In genomic region chr21:25537174-25537573, GRCh38 we compare ENCODE assay signal across 29 cellular contexts.
"Had no signal": no experiment of that assay in that cellular context is flagged by ENCODE, and none has a peak within 500 bp of the region (broad histone marks: within the 10 kb centered on the region; RNA-seq: fewer than 3 reads in every experiment).

No MANE protein-coding gene starts in this region.

- H3K9me3 Mint-ChIP-seq: type B pancreatic cell had no signal

- H3K27ac Mint-ChIP-seq: stimulated activated effector memory CD8-positive, alpha-beta T cell treated with anti-CD3 and anti-CD28 coated beads, Interleukin-12 subunit alpha, Interleukin-12 subunit beta, amount 100 ng/mL, for 72 hours; stimulated activated memory B cell treated with anti-CD40 and anti-IgM and Interleukin-4, amounts not matched to agents 10 μg/mL and 1 μg/mL and 100 μg/mL, for 72 hours; stimulated activated naive B cell treated with anti-CD40 and anti-IgM and Interleukin-4, amounts not matched to agents 10 μg/mL and 1 μg/mL and 100 μg/mL, for 72 hours; stimulated activated naive CD8-positive, alpha-beta T cell treated with anti-CD3 and anti-CD28 coated beads, Interleukin-15, amount 100 ng/mL, for 72 hours; stimulated activated naive CD8-positive, alpha-beta T cell treated with anti-CD3 and anti-CD28 coated beads, Interleukin-15, Interleukin-2, amounts not matched to agents 100 ng/mL and 50 ng/mL, for 24 hours; type B pancreatic cell had no signal

- H3K27me3 Mint-ChIP-seq: stimulated activated memory B cell treated with anti-CD40 and anti-IgM and Interleukin-4, amounts not matched to agents 10 μg/mL and 1 μg/mL and 100 μg/mL, for 72 hours; stimulated activated naive B cell treated with anti-CD40 and anti-IgM and Interleukin-4, amounts not matched to agents 10 μg/mL and 1 μg/mL and 100 μg/mL, for 72 hours; stimulated activated naive CD8-positive, alpha-beta T cell treated with anti-CD3 and anti-CD28 coated beads, Interleukin-15, amount 100 ng/mL, for 72 hours; stimulated activated naive CD8-positive, alpha-beta T cell treated with anti-CD3 and anti-CD28 coated beads, Interleukin-15, Interleukin-2, amounts not matched to agents 100 ng/mL and 50 ng/mL, for 24 hours; type B pancreatic cell had no signal

- H3K36me3 Mint-ChIP-seq: stimulated activated effector memory CD8-positive, alpha-beta T cell treated with anti-CD3 and anti-CD28 coated beads, Interleukin-12 subunit alpha, Interleukin-12 subunit beta, amount 100 ng/mL, for 72 hours; type B pancreatic cell had no signal

- H3K4me3 ChIP-seq: stomach, suprapubic skin, testis, thoracic aorta, thyroid gland, tibial artery, tibial nerve, transverse colon, upper lobe of left lung, upper lobe of right lung, uterus, vagina had no signal

- FAIRE-seq: urothelium cell line had no signal

- H3K4me3 Mint-ChIP-seq: stimulated activated effector memory CD8-positive, alpha-beta T cell treated with anti-CD3 and anti-CD28 coated beads, Interleukin-12 subunit alpha, Interleukin-12 subunit beta, amount 100 ng/mL, for 72 hours; stimulated activated memory B cell treated with anti-CD40 and anti-IgM and Interleukin-4, amounts not matched to agents 10 μg/mL and 1 μg/mL and 100 μg/mL, for 72 hours; stimulated activated naive B cell treated with anti-CD40 and anti-IgM and Interleukin-4, amounts not matched to agents 10 μg/mL and 1 μg/mL and 100 μg/mL, for 72 hours; stimulated activated naive CD8-positive, alpha-beta T cell treated with anti-CD3 and anti-CD28 coated beads, Interleukin-15, amount 100 ng/mL, for 72 hours; stimulated activated naive CD8-positive, alpha-beta T cell treated with anti-CD3 and anti-CD28 coated beads, Interleukin-15, Interleukin-2, amounts not matched to agents 100 ng/mL and 50 ng/mL, for 24 hours; type B pancreatic cell had no signal

- H3K27me3 ChIP-seq: stomach, suprapubic skin, testis, thyroid gland, tibial artery, tibial nerve, transverse colon, upper lobe of left lung, upper lobe of right lung, uterus, vagina had no signal

- DNase-seq: stimulated activated CD4-positive, alpha-beta T cell treated with anti-CD3 and anti-CD28 coated beads, Interleukin-2, amount 100 ng/mL, for 48 hours; stimulated activated CD4-positive, alpha-beta T cell treated with anti-CD3 and anti-CD28 coated beads, Interleukin-4, amount 100 ng/mL, for 1 hour; stimulated activated CD4-positive, alpha-beta T cell treated with anti-CD3 and anti-CD28 coated beads, Interleukin-4, amount 100 ng/mL, for 24 hours; stimulated activated CD4-positive, alpha-beta T cell treated with anti-CD3 and anti-CD28 coated beads, Interleukin-4, amount 100 ng/mL, for 4 hours; stimulated activated CD8-positive, alpha-beta memory T cell treated with anti-CD3 and anti-CD28 coated beads, Interleukin-4, amount 100 ng/mL, for 48 hours; stimulated activated naive B cell treated with anti-CD40 and anti-IgM and Interleukin-4, amounts not matched to agents 10 μg/mL and 1 μg/mL and 100 μg/mL, for 72 hours; stimulated activated naive CD4-positive, alpha-beta T cell; stimulated activated naive CD4-positive, alpha-beta T cell treated with Interleukin-2 at 50 U/mL for 16 hours; stimulated activated naive CD8-positive, alpha-beta T cell treated with anti-CD3 and anti-CD28 coated beads, Interleukin-15, amount 100 ng/mL, for 72 hours; stimulated activated naive CD8-positive, alpha-beta T cell treated with anti-CD3 and anti-CD28 coated beads, Interleukin-15, Interleukin-2, amounts not matched to agents 100 U/mL and 50 U/mL, for 24 hours; stomach; substantia nigra; testis; thyroid gland; tibial artery; transverse colon; trophoblast cell; upper lobe of left lung; upper lobe of right lung; uterus had no signal

- H3K27ac ChIP-seq: stomach, suprapubic skin, testis, thoracic aorta, thyroid gland, tibial artery, tibial nerve, transverse colon, upper lobe of left lung, upper lobe of right lung, uterus, vagina had no signal

- H3K4me1 Mint-ChIP-seq: stimulated activated effector memory CD8-positive, alpha-beta T cell treated with anti-CD3 and anti-CD28 coated beads, Interleukin-12 subunit alpha, Interleukin-12 subunit beta, amount 100 ng/mL, for 72 hours; stimulated activated naive B cell treated with anti-CD40 and anti-IgM and Interleukin-4, amounts not matched to agents 10 μg/mL and 1 μg/mL and 100 μg/mL, for 72 hours had no signal

- ATAC-seq: stimulated activated effector memory CD8-positive, alpha-beta T cell treated with anti-CD3 and anti-CD28 coated beads, Interleukin-12 subunit alpha, Interleukin-12 subunit beta, amount 100 ng/mL, for 72 hours; stimulated activated memory B cell treated with anti-CD40 and anti-IgM and Interleukin-4, amounts not matched to agents 10 μg/mL and 1 μg/mL and 100 μg/mL, for 72 hours; stimulated activated naive CD8-positive, alpha-beta T cell treated with anti-CD3 and anti-CD28 coated beads, Interleukin-15, amount 100 ng/mL, for 72 hours; stimulated activated naive CD8-positive, alpha-beta T cell treated with anti-CD3 and anti-CD28 coated beads, Interleukin-15, Interleukin-2, amounts not matched to agents 100 U/mL and 50 U/mL, for 24 hours; upper lobe of right lung had no signal

- H3K4me1 ChIP-seq: stomach, suprapubic skin, testis, tibial artery, tibial nerve, transverse colon, upper lobe of left lung, upper lobe of right lung, uterus, vagina had no signal

- H3K36me3 ChIP-seq: stomach, suprapubic skin, thoracic aorta, thyroid gland, tibial artery, transverse colon, upper lobe of left lung, upper lobe of right lung, uterus, vagina had no signal

- H3K9me3 ChIP-seq: testis, thyroid gland, upper lobe of right lung, uterus, vagina had no signal
